ENCODE assay signal across 3 cellular contexts in genomic region chr12:9235519-9235918, GRCh38. TPM values are rescaled to one million over a fixed set of nuclear protein-coding genes. Genes with fewer than 3 reads are reported as not detected.
"Had no signal": no experiment of that assay in that cellular context is flagged by ENCODE, and none has a peak within 500 bp of the region (broad histone marks: within the 10 kb centered on the region; RNA-seq: fewer than 3 reads in every experiment).

No MANE protein-coding gene starts in this region.

- DNase-seq: GDM1, GF-D8 had no signal

- H3K4me3 ChIP-seq: GM12878 had no signal

RNA-seq across cellular contexts. Expression of gene PZP, which starts 27.3 kb away (rescaled TPM):
- polyA plus RNA-seq: GM12878 had no signal
